8 cellular contexts compared by ENCODE assay signal in the genomic region with DNA sequence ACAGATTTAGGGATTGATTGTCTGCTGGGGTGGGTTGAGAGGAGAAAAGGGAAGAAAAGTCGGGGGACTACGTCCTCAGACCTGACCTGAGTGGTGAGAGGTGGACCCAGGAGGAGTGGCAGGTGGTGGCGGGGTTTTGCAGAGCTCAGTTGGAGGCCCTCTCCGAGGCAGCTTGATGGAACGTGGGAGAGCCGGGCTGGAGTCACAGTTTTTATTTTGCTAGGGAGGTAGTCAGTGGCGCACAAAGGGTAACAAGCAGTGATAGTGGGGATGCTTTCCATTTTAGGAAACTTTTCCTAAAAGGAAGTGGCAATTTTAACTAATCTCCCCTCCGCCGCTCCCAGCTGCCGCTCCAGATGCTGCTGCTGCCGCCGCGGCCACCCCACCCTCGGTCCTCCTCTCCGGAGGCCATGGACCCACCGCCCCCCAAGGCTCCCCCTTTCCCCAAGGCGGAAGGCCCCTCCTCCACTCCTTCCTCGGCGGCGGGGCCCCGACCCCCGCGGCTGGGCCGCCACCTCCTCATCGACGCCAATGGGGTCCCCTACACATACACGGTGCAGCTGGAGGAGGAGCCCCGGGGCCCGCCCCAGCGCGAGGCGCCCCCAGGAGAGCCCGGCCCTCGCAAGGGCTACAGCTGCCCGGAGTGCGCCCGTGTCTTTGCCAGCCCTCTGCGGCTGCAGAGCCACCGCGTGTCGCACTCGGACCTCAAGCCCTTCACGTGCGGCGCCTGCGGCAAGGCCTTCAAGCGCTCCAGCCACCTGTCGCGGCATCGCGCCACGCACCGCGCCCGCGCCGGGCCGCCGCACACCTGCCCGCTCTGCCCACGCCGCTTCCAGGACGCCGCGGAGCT. TPM values are rescaled to one million over a fixed set of nuclear protein-coding genes. Genes with fewer than 3 reads are reported as not detected.
DNase-seq lines count a peak whose midpoint lies in the region; ATAC-seq and TF ChIP-seq lines count a peak whose summit lies in the region.

No MANE protein-coding gene starts in this region.

- H3K4me3 ChIP-seq in choroid plexus epithelial cell (ENCODE audit: low read depth, low read length): peak overlapping the region; percentile 81
- peak overlapping the region; percentile 74 to 96 (median 86) for H3K4me3 ChIP-seq in upper lobe of left lung

- H3K4me1 ChIP-seq in upper lobe of left lung: peaks cover 52 to 81% (median 62%) of the 10 kb centered on the region in 4 donors

- H3K36me3 Mint-ChIP-seq in mesothelial cell of epicardium: peaks cover 7% of the 10 kb centered on the region

- H3K9me3 Mint-ChIP-seq in mesothelial cell of epicardium: no peaks in the 10 kb centered on the region

- 0 to 1% methylated on average over 11 to 35 of the region's 65 CpGs for WGBS in upper lobe of left lung, 2 donors

- H3K9me3 ChIP-seq in upper lobe of left lung: no peaks in the 10 kb centered on the region

- no peak for ATAC-seq in upper lobe of left lung (ENCODE audit: low FRiP score in 2 of 2)

- peak overlapping the region; percentile 93 for H3K4me3 Mint-ChIP-seq in mesothelial cell of epicardium

- no peak for TF ChIP-seq EP300 in upper lobe of left lung (IDR thresholded peaks at IDR 0.05)

- TF ChIP-seq CTCF in choroid plexus epithelial cell (conservative IDR thresholded peaks at IDR 0.05; ENCODE audit: low read depth, low read length) (no peak), mesothelial cell of epicardium (IDR thresholded peaks at IDR 0.05; ENCODE audit: unreplicated experiment) (no peak), upper lobe of left lung (IDR thresholded peaks at IDR 0.05) (no peak)

- TF ChIP-seq POLR2A in upper lobe of left lung (IDR thresholded peaks at IDR 0.05): peak in 2 of 4 donors; percentile 13 to 39

- H3K27ac Mint-ChIP-seq in mesothelial cell of epicardium: peak overlapping the region; percentile 98

- peak overlapping the region; percentile 77 to 94 (median 91) for H3K27ac ChIP-seq in upper lobe of left lung

- H3K27me3 Mint-ChIP-seq in mesothelial cell of epicardium (ENCODE audit: low read depth): no peaks in the 10 kb centered on the region

- H3K27me3 ChIP-seq in upper lobe of left lung: no peaks in the 10 kb centered on the region

- H3K4me1 Mint-ChIP-seq in mesothelial cell of epicardium: peaks cover 43% of the 10 kb centered on the region

- peaks cover 5 to 13% (median 12%) of the 10 kb centered on the region in 4 donors for H3K36me3 ChIP-seq in upper lobe of left lung

- peak; percentile 18 for DNase-seq in activated T-cell treated with anti-CD3 and anti-CD28 coated beads for 24 hours (ENCODE audit: low read depth)
- DNase-seq in activated T-cell treated with anti-CD3 and anti-CD28 coated beads for 4 hours: no peak
- DNase-seq in choroid plexus epithelial cell (ENCODE audit: low read depth): peak; percentile 46
- DNase-seq in mesothelial cell of epicardium (ENCODE audit: low spot score in 2 of 2, unreplicated experiment in 2 of 2): no peak
- DNase-seq in upper lobe of left lung: peak in 1 of 2 donors; percentile 89
- DNase-seq in iPS-NIHi7 (ENCODE audit: extremely low spot score): no peak
- no peak for DNase-seq in effector CD8-positive, alpha-beta T cell (lab: John Stamatoyannopoulos, UW)

TF ChIP-seq in PFSK-1, 5 proteins besides CTCF, POLR2A, EP300 and RAD21:
- TF ChIP-seq SIN3A (IDR thresholded peaks at IDR 0.05; ENCODE audit: borderline replicate concordance, insufficient read depth, low read length) (0 out of 2 replicates have a peak, but pooled peaks have one; percentile 35), POLR2AphosphoS5 (IDR thresholded peaks at IDR 0.05; ENCODE audit: low read depth, low read length) (peak; percentile 51; the same call in 1 of the 2 replicates), TAF1 (IDR thresholded peaks at IDR 0.05; ENCODE audit: borderline replicate concordance, insufficient read depth, low read length) (no peak)
- TF ChIP-seq, protein P1, sequence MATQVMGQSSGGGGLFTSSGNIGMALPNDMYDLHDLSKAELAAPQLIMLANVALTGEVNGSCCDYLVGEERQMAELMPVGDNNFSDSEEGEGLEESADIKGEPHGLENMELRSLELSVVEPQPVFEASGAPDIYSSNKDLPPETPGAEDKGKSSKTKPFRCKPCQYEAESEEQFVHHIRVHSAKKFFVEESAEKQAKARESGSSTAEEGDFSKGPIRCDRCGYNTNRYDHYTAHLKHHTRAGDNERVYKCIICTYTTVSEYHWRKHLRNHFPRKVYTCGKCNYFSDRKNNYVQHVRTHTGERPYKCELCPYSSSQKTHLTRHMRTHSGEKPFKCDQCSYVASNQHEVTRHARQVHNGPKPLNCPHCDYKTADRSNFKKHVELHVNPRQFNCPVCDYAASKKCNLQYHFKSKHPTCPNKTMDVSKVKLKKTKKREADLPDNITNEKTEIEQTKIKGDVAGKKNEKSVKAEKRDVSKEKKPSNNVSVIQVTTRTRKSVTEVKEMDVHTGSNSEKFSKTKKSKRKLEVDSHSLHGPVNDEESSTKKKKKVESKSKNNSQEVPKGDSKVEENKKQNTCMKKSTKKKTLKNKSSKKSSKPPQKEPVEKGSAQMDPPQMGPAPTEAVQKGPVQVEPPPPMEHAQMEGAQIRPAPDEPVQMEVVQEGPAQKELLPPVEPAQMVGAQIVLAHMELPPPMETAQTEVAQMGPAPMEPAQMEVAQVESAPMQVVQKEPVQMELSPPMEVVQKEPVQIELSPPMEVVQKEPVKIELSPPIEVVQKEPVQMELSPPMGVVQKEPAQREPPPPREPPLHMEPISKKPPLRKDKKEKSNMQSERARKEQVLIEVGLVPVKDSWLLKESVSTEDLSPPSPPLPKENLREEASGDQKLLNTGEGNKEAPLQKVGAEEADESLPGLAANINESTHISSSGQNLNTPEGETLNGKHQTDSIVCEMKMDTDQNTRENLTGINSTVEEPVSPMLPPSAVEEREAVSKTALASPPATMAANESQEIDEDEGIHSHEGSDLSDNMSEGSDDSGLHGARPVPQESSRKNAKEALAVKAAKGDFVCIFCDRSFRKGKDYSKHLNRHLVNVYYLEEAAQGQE (IDR thresholded peaks at IDR 0.05; ENCODE audit: insufficient read depth in 1 of 2, low read depth in 2 of 2, low read length in 2 of 2): no peak

RNA-seq across cellular contexts. Expression of a gene that starts 1.1 kb away (rescaled TPM):
- 60.3 TPM for polyA plus RNA-seq in PFSK-1 (2012; ENCODE audit: insufficient read length, low read depth)
- 42.6 to 47.0 TPM (median 46.9 TPM) in 3 replicates for total RNA-seq in mesothelial cell of epicardium
- 10 to 100 TPM; 15.6 to 38.8 (median 21.9) TPM for total RNA-seq in upper lobe of left lung

RNA-seq across cellular contexts. Expression of a gene that starts 1.6 kb away (rescaled TPM):
- polyA plus RNA-seq in PFSK-1 (2012; ENCODE audit: insufficient read length, low read depth): 70.4 TPM
- 49.6 to 53.9 TPM (median 50.9 TPM) in 3 replicates for total RNA-seq in mesothelial cell of epicardium
- total RNA-seq in upper lobe of left lung: 10 to 100 TPM; 28.1 to 84.1 (median 38.0) TPM

RNA-seq across cellular contexts. Expression of a gene that starts 5.6 kb away (rescaled TPM):
- 47.5 TPM for polyA plus RNA-seq in PFSK-1 (2012; ENCODE audit: insufficient read length, low read depth)
- total RNA-seq in mesothelial cell of epicardium (20.8 to 24.0 TPM (median 23.6 TPM) in 3 replicates), upper lobe of left lung (10 to 100 TPM; 15.3 to 44.0 (median 17.1) TPM)

RNA-seq across cellular contexts. Expression of a gene that starts 12.5 kb away (rescaled TPM):
- polyA plus RNA-seq in PFSK-1 (2012; ENCODE audit: insufficient read length, low read depth): 333 TPM
- total RNA-seq in mesothelial cell of epicardium (226 to 245 TPM (median 230 TPM) in 3 replicates), upper lobe of left lung (100 to 1,000 TPM in 4 of 6 donors, 10 to 100 TPM in 2; 57.7 to 294 (median 157) TPM)

RNA-seq across cellular contexts. Expression of a gene that starts 18.0 kb away (rescaled TPM):
- 17.3 TPM for polyA plus RNA-seq in PFSK-1 (2012; ENCODE audit: insufficient read length, low read depth)
- total RNA-seq in mesothelial cell of epicardium (12.8 to 13.7 TPM (median 12.9 TPM) in 3 replicates), upper lobe of left lung (10 to 100 TPM in 2 of 6 donors, 1 to 10 TPM in 4; 6.8 to 14.7 (median 8.6) TPM)

Comparison
In these comparisons a context has a peak if more than half of its experiments do, and no peak if none do; other contexts are left out.
1. DNase-seq: peak in activated T-cell treated with anti-CD3 and anti-CD28 coated beads for 24 hours (single experiment) and choroid plexus epithelial cell (single experiment); none in activated T-cell treated with anti-CD3 and anti-CD28 coated beads for 4 hours (single experiment), mesothelial cell of epicardium (0 of 2), iPS-NIHi7 (single experiment) and effector CD8-positive, alpha-beta T cell (single experiment).